In the genomic region with DNA sequence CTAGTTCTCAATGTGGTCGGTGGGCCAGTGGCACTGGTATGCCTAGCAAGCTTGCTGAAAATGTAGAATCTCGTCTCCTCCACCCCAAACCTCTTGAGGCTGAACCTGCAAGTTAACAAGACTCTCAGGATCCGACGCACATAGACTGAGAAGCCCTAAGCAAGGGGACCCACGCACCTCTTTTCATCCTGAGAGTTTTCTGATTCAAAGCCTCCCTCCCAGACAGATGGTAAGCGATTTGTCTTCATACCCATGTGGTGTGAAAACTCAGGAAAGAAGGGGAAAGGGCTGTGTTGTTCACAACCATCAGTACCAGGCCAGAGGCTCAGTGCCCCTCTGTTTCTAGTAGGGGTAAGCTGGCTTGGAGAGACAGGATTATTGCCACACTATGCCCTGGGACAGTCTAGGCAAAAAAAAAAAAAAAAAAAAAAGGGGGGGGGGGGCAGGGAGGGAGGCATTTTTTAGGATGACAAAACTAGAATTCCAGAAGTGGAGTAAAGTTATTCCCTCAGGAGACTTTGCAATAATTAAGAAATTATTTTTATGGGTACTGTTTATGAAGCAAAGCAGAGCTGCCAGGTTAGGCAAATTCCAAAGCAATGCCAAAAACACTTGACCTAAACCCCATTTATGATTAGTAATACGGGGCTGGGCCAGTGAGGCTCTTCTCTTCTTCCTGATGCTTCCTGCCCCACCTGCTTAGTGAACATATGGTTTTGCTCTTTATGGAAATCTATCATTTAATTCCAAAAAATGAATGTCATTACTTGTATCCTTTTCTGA, we compare ENCODE assay signal across 13 cellular contexts.
DNase-seq lines count a peak whose midpoint lies in the region; ATAC-seq and TF ChIP-seq lines count a peak whose summit lies in the region.
"Had no signal": no experiment of that assay in that cellular context is flagged by ENCODE, and none has a peak within 500 bp of the region (broad histone marks: within the 10 kb centered on the region; RNA-seq: fewer than 3 reads in every experiment).

No MANE protein-coding gene starts in this region.

- H3K9me3 ChIP-seq in cardiac muscle cell (ENCODE audit: low read depth) (no peaks in the 10 kb centered on the region), esophagus squamous epithelium (no peaks in the 10 kb centered on the region), parathyroid adenoma (ENCODE audit: control insufficient read depth, low read length) (no peaks in the 10 kb centered on the region), uterus (no peaks in the 10 kb centered on the region)

- H3K27ac Mint-ChIP-seq in activated naive CD4-positive, alpha-beta T cell treated with anti-CD3 and anti-CD28 coated beads, Interleukin-2, amount 10 ng/mL, durations not matched to agents 7 days and 5 days, result no peak overlapping the region
- no peak overlapping the region for H3K27ac Mint-ChIP-seq in glutamatergic neuron (ENCODE audit: unreplicated experiment)
- H3K27ac Mint-ChIP-seq: neural progenitor cell had no signal

- peaks cover 3% of the 10 kb centered on the region for H3K79me2 ChIP-seq in parathyroid adenoma

- ATAC-seq in Right ventricle myocardium superior (ENCODE audit: poor library complexity), result no peak

- peaks cover 4% of the 10 kb centered on the region for H3K27me3 Mint-ChIP-seq in activated naive CD4-positive, alpha-beta T cell treated with anti-CD3 and anti-CD28 coated beads, Interleukin-2, amount 10 ng/mL, durations not matched to agents 7 days and 5 days
- H3K27me3 Mint-ChIP-seq in glutamatergic neuron (ENCODE audit: unreplicated experiment), result peaks cover 2% of the 10 kb centered on the region

- no peak overlapping the region for H3K4me2 ChIP-seq in parathyroid adenoma (ENCODE audit: low read length)
- H3K4me2 ChIP-seq: neural progenitor cell had no signal

- no peaks in the 10 kb centered on the region for H3K9me3 Mint-ChIP-seq in activated naive CD4-positive, alpha-beta T cell treated with anti-CD3 and anti-CD28 coated beads, Interleukin-2, amount 10 ng/mL, durations not matched to agents 7 days and 5 days
- peaks cover 7% of the 10 kb centered on the region for H3K9me3 Mint-ChIP-seq in glutamatergic neuron (ENCODE audit: unreplicated experiment)
- H3K9me3 Mint-ChIP-seq: neural progenitor cell had no signal

- no peaks in the 10 kb centered on the region for H3K27me3 ChIP-seq in cardiac muscle cell
- H3K27me3 ChIP-seq in esophagus squamous epithelium, result no peaks in the 10 kb centered on the region
- H3K27me3 ChIP-seq in parathyroid adenoma (ENCODE audit: control insufficient read depth, insufficient read depth, low read length), result no peaks in the 10 kb centered on the region
- no peaks in the 10 kb centered on the region for H3K27me3 ChIP-seq in uterus
- H3K27me3 ChIP-seq: neural progenitor cell had no signal

- CTCF ChIA-PET in activated naive CD4-positive, alpha-beta T cell treated with anti-CD3 and anti-CD28 coated beads, Interleukin-2, amount 10 ng/mL, durations not matched to agents 7 days and 5 days (lab: Charles Lee), result no interaction called here

- H3K36me3 ChIP-seq in cardiac muscle cell, result peaks cover 6% of the 10 kb centered on the region
- H3K36me3 ChIP-seq in esophagus squamous epithelium, result peaks cover 0 to 7% (median 0%) of the 10 kb centered on the region in 3 donors
- no peaks in the 10 kb centered on the region for H3K36me3 ChIP-seq in parathyroid adenoma (ENCODE audit: control insufficient read depth, insufficient read depth, low read length)
- H3K36me3 ChIP-seq in uterus, result no peaks in the 10 kb centered on the region
- H3K36me3 ChIP-seq: neural progenitor cell had no signal

- peak overlapping the region; percentile 57 for H3K27ac ChIP-seq in cardiac muscle cell
- H3K27ac ChIP-seq in esophagus squamous epithelium, result peak overlapping the region; percentile 68 to 90 (median 84)
- H3K27ac ChIP-seq in parathyroid adenoma, result peak overlapping the region; percentile 43
- peak overlapping the region; percentile 81 to 93 for H3K27ac ChIP-seq in uterus
- H3K27ac ChIP-seq: neural progenitor cell had no signal

- H3K36me3 Mint-ChIP-seq in activated naive CD4-positive, alpha-beta T cell treated with anti-CD3 and anti-CD28 coated beads, Interleukin-2, amount 10 ng/mL, durations not matched to agents 7 days and 5 days, result no peaks in the 10 kb centered on the region
- no peaks in the 10 kb centered on the region for H3K36me3 Mint-ChIP-seq in glutamatergic neuron (ENCODE audit: unreplicated experiment)
- H3K36me3 Mint-ChIP-seq: neural progenitor cell had no signal

- H2AFZ ChIP-seq in parathyroid adenoma, result no peak overlapping the region
- H2AFZ ChIP-seq: neural progenitor cell had no signal

- no peaks in the 10 kb centered on the region for H3K4me1 Mint-ChIP-seq in activated naive CD4-positive, alpha-beta T cell treated with anti-CD3 and anti-CD28 coated beads, Interleukin-2, amount 10 ng/mL, durations not matched to agents 7 days and 5 days
- peaks cover 13% of the 10 kb centered on the region for H3K4me1 Mint-ChIP-seq in glutamatergic neuron (ENCODE audit: low read depth, unreplicated experiment)

- WGBS in esophagus squamous epithelium, 2 donors, result 67 to 68% methylated on average over 5 of the region's 7 CpGs

- intact Hi-C loops in Right ventricle myocardium superior (cut with DNase I) (no loop called here), esophagus squamous epithelium (cut with DNase I) (no loop called here), uterus (cut with DNase I; ENCODE audit: low total_unique reads) (no loop called here)

- no peak overlapping the region for H3K9ac ChIP-seq in parathyroid adenoma
- H3K9ac ChIP-seq: neural progenitor cell had no signal

- H3K4me3 ChIP-seq in cardiac muscle cell, result no peak overlapping the region
- no peak overlapping the region for H3K4me3 ChIP-seq in esophagus squamous epithelium
- no peak overlapping the region for H3K4me3 ChIP-seq in parathyroid adenoma (ENCODE audit: low read depth, low read length)
- no peak overlapping the region for H3K4me3 ChIP-seq in uterus
- H3K4me3 ChIP-seq: neural progenitor cell had no signal

- DNase-seq in cardiac muscle cell (ENCODE audit: low read depth in 1 of 2, low spot score in 1 of 2) (no peak), Right ventricle myocardium superior (no peak), esophagus squamous epithelium (lab: John Stamatoyannopoulos, UW) (no peak), uterus (peak in 1 of 2 donors; percentile 73), glutamatergic neuron (no peak)
- no peak for DNase-seq in activated effector memory CD4-positive, alpha-beta T cell treated with anti-CD3 and anti-CD28 coated beads, Interleukin-2, amount 50 U/mL, for 16 hours
- DNase-seq in activated naive CD4-positive, alpha-beta T cell treated with anti-CD3 and anti-CD28 coated beads, Interleukin-2, amount 10 ng/mL, durations not matched to agents 7 days and 5 days, result no peak
- DNase-seq: DND-41; Kasumi-1; NCI-H2171 treated with DMSO at 0.1 percent for 48 hours; stimulated activated naive CD4-positive, alpha-beta T cell had no signal

- H3K4me1 ChIP-seq in cardiac muscle cell (ENCODE audit: low read depth), result peaks cover 18% of the 10 kb centered on the region
- H3K4me1 ChIP-seq in esophagus squamous epithelium, result peaks cover 13 to 60% (median 33%) of the 10 kb centered on the region in 3 donors
- H3K4me1 ChIP-seq in parathyroid adenoma, result no peaks in the 10 kb centered on the region
- H3K4me1 ChIP-seq in uterus, result peaks cover 6 to 11% of the 10 kb centered on the region in 2 donors

- H3K4me3 Mint-ChIP-seq in activated naive CD4-positive, alpha-beta T cell treated with anti-CD3 and anti-CD28 coated beads, Interleukin-2, amount 10 ng/mL, durations not matched to agents 7 days and 5 days, result no peak overlapping the region
- no peak overlapping the region for H3K4me3 Mint-ChIP-seq in glutamatergic neuron (ENCODE audit: unreplicated experiment)
- H3K4me3 Mint-ChIP-seq: neural progenitor cell had no signal

- TF ChIP-seq POLR2A in esophagus squamous epithelium (IDR thresholded peaks at IDR 0.05), result no peak
- TF ChIP-seq POLR2A in uterus (IDR thresholded peaks at IDR 0.05), result no peak

- TF ChIP-seq CTCF in cardiac muscle cell (IDR thresholded peaks at IDR 0.05; ENCODE audit: low read depth, low read length) (no peak), esophagus squamous epithelium (IDR thresholded peaks at IDR 0.05) (no peak), parathyroid adenoma (IDR thresholded peaks at IDR 0.05) (no peak), uterus (IDR thresholded peaks at IDR 0.05) (no peak), glutamatergic neuron (IDR thresholded peaks at IDR 0.05; ENCODE audit: partially characterized antibody, unreplicated experiment) (no peak)
